Comparison of ENCODE assay signal across 9 cellular contexts in the genomic region with DNA sequence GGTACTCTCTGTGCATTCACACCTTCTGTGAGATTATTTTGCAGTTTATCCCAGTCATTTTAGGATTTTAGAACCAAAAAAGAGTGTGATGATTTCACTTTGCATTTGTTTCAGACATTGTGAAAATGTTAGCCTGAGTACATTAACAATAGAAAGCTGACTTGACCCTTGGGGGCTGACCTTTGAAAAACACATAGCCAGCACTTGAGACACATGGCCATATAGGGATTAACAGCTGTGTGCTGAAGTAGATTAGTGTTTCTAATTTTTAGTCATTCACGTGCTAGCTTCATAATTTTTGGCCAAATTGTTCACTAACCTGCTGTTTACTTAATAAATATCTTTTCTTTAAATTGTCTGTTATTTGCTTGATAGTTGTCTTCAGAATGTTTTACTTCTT. TPM values are rescaled to one million over a fixed set of nuclear protein-coding genes. Genes with fewer than 3 reads are reported as not detected.
DNase-seq lines count a peak whose midpoint lies in the region; ATAC-seq and TF ChIP-seq lines count a peak whose summit lies in the region.
"Had no signal": no experiment of that assay in that cellular context is flagged by ENCODE, and none has a peak within 500 bp of the region (broad histone marks: within the 10 kb centered on the region; RNA-seq: fewer than 3 reads in every experiment).

No MANE protein-coding gene starts in this region.

- H3K27me3 ChIP-seq in SJCRH30 = no peaks in the 10 kb centered on the region

- H3K4me1 ChIP-seq in SJCRH30 = peaks cover 24% of the 10 kb centered on the region

- no peaks in the 10 kb centered on the region for H3K9me3 ChIP-seq in SJCRH30 (replicated peaks)

- H3K27ac ChIP-seq in SJCRH30 = no peak overlapping the region

- H3K4me3 ChIP-seq in GM12864 (ENCODE audit: low read depth, low read length) (peak overlapping the region; percentile 80; the same call in 1 of the 2 replicates), SJCRH30 (peak overlapping the region; percentile 29), epithelial cell of esophagus (ENCODE audit: low read length) (peak overlapping the region; percentile 83), retinal pigment epithelial cell (ENCODE audit: low read length) (peak overlapping the region; percentile 98)

- TF ChIP-seq CTCF in GM12864 (IDR thresholded peaks at IDR 0.05; ENCODE audit: low read depth, low read length, missing control alignments) = no peak
- TF ChIP-seq CTCF in epithelial cell of esophagus (IDR thresholded peaks at IDR 0.05; ENCODE audit: insufficient read depth, low read depth, low read length, missing control alignments) = no peak
- no peak for TF ChIP-seq CTCF in retinal pigment epithelial cell (conservative IDR thresholded peaks at IDR 0.05; ENCODE audit: low read depth, low read length)

- peaks cover 23% of the 10 kb centered on the region for H3K36me3 ChIP-seq in SJCRH30

- ATAC-seq in esophagus mucosa = no peak

- DNase-seq in GM12864 (ENCODE audit: low read depth) = no peak
- no peak for DNase-seq in SJCRH30
- DNase-seq in epithelial cell of esophagus (ENCODE audit: low read depth) = no peak
- DNase-seq in retinal pigment epithelial cell (ENCODE audit: low read depth) = no peak
- DNase-seq in superior temporal gyrus (ENCODE audit: extremely low spot score) = no peak
- DNase-seq in Ammon's horn (ENCODE audit: low spot score) = no peak
- no peak for DNase-seq in posterior vena cava (ENCODE audit: low spot score)
- DNase-seq: NCI-H526 treated with DMSO at 0.1 percent for 48 hours had no signal

- intact Hi-C loops in posterior vena cava (cut with DNase I) = no loop called here

RNA-seq across cellular contexts. Expression of a gene that starts 3.5 kb away (rescaled TPM):
- total RNA-seq in SJCRH30 (2014; rRNA removed; shearing (Covaris generic)) = 63.3 and 67.0 TPM in 2 replicates
- total RNA-seq in posterior vena cava (100 to 1,000 TPM in 1 of 2 donors, 10 to 100 TPM in 1; 98.5 to 138 TPM), esophagus mucosa (46.8 TPM)

RNA-seq across cellular contexts. Expression of a gene that starts 51.5 kb away (rescaled TPM):
- 62.2 and 82.7 TPM in 2 replicates for total RNA-seq in SJCRH30 (2014; rRNA removed; shearing (Covaris generic))
- total RNA-seq in posterior vena cava (10 to 100 TPM; 14.9 TPM), esophagus mucosa (18.5 TPM)

Comparison
In these comparisons a context has a peak if more than half of its experiments do, and no peak if none do; other contexts are left out.
1. H3K4me3 ChIP-seq: peak in every context shown above with its lines; median percentile 98 in retinal pigment epithelial cell; 83 in epithelial cell of esophagus; 80 in GM12864; 29 in SJCRH30.